Comparison of ENCODE assay signal across 8 cellular contexts in the genomic region with DNA sequence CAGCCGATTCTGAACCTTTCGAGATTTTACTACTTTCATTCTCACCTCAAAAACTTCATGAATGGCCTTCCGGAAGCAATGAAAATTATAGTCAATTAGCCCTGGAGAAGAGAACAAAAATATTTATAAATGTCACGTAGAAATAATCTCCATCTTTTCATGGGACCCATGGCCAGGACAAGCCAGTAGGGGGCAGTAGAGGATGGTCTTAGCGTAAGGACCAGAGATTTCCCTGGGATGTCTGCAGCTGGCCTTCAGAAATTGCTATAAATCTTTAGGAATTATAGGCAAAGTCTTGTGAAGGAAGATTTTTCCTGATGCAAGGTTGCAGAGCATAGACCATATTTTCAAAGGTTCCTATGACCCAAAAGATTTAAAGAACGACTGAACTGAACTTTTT. TPM values are rescaled to one million over a fixed set of nuclear protein-coding genes. Genes with fewer than 3 reads are reported as not detected.
DNase-seq lines count a peak whose midpoint lies in the region; ATAC-seq and TF ChIP-seq lines count a peak whose summit lies in the region.

No MANE protein-coding gene starts in this region.

- H3K79me2 ChIP-seq in OCI-LY3 (ENCODE audit: low read length) (no peaks in the 10 kb centered on the region), parathyroid adenoma (no peaks in the 10 kb centered on the region)

- peak; percentile 78 for TF ChIP-seq CTCF in AG10803 (conservative IDR thresholded peaks at IDR 0.05; ENCODE audit: low read length)
- TF ChIP-seq CTCF in GM20000 (IDR thresholded peaks at IDR 0.05; ENCODE audit: extremely low read depth, missing control alignments) = peak; percentile 77
- TF ChIP-seq CTCF in OCI-LY3 (IDR thresholded peaks at IDR 0.05; ENCODE audit: low read depth, low read length) = peak; percentile 78
- peak; percentile 41 to 76 (median 50) for TF ChIP-seq CTCF in gastroesophageal sphincter (IDR thresholded peaks at IDR 0.05)
- peak; percentile 77 for TF ChIP-seq CTCF in parathyroid adenoma (IDR thresholded peaks at IDR 0.05)

- H3K27me3 ChIP-seq in OCI-LY3 (ENCODE audit: low read depth, low read length) (no peaks in the 10 kb centered on the region), gastroesophageal sphincter (no peaks in the 10 kb centered on the region), parathyroid adenoma (ENCODE audit: control insufficient read depth, insufficient read depth, low read length) (no peaks in the 10 kb centered on the region)

- ATAC-seq in gastroesophageal sphincter = peak; percentile 50
- ATAC-seq in HG03442 (IDR thresholded peaks at IDR 0.05; ENCODE audit: unreplicated experiment) = no peak
- ATAC-seq in HG03520 (IDR thresholded peaks at IDR 0.05; ENCODE audit: unreplicated experiment) = no peak

- peaks cover 17% of the 10 kb centered on the region for H3K4me1 ChIP-seq in OCI-LY3 (ENCODE audit: low read length)
- H3K4me1 ChIP-seq in gastroesophageal sphincter = peaks cover 3 to 24% (median 9%) of the 10 kb centered on the region in 3 donors
- H3K4me1 ChIP-seq in parathyroid adenoma = no peaks in the 10 kb centered on the region

- H3K36me3 ChIP-seq in OCI-LY3 (replicated peaks; ENCODE audit: low read depth, low read length) (no peaks in the 10 kb centered on the region), gastroesophageal sphincter (no peaks in the 10 kb centered on the region), parathyroid adenoma (ENCODE audit: control insufficient read depth, insufficient read depth, low read length) (no peaks in the 10 kb centered on the region)

- TF ChIP-seq POLR2A in gastroesophageal sphincter (IDR thresholded peaks at IDR 0.05) = no peak

- DNase-seq in AG10803 (ENCODE audit: low read depth) (peak; percentile 34), GM20000 (ENCODE audit: low spot score) (peak; percentile 44)
- peak; percentile 10 for DNase-seq in activated T-helper 9 cell treated with anti-CD3 and anti-CD28 coated beads, Interleukin-2, amount 50 U/mL, for 16 hours (ENCODE audit: low read depth)

- H3K4me3 ChIP-seq in AG10803 (ENCODE audit: low read length) (no peak overlapping the region), OCI-LY3 (ENCODE audit: low read length) (0 out of 2 replicates have a peak overlapping the region, but pooled peaks have one; percentile 37), gastroesophageal sphincter (no peak overlapping the region), parathyroid adenoma (ENCODE audit: low read depth, low read length) (no peak overlapping the region)

- WGBS in gastroesophageal sphincter (ENCODE audit: low coverage in 1 of 2), 2 donors = 34 to 40% methylated on average over 6 of the region's 6 CpGs

- H3K27ac ChIP-seq in OCI-LY3 (ENCODE audit: low read length) (no peak overlapping the region), gastroesophageal sphincter (no peak overlapping the region), parathyroid adenoma (no peak overlapping the region)

- H3K9me3 ChIP-seq in OCI-LY3 (ENCODE audit: insufficient read depth, low read length) = no peaks in the 10 kb centered on the region
- H3K9me3 ChIP-seq in gastroesophageal sphincter = no peaks in the 10 kb centered on the region
- H3K9me3 ChIP-seq in parathyroid adenoma (ENCODE audit: control insufficient read depth, low read length) = no peaks in the 10 kb centered on the region

- no peaks in the 10 kb centered on the region for H4K20me1 ChIP-seq in OCI-LY3 (ENCODE audit: insufficient read depth, low read length)

- no peak overlapping the region for H3K9ac ChIP-seq in OCI-LY3 (ENCODE audit: low read length)
- no peak overlapping the region for H3K9ac ChIP-seq in parathyroid adenoma

- peak overlapping the region; percentile 55 for H3K4me2 ChIP-seq in OCI-LY3 (ENCODE audit: low read length)
- no peak overlapping the region for H3K4me2 ChIP-seq in parathyroid adenoma (ENCODE audit: low read length)

- no peak for TF ChIP-seq EP300 in gastroesophageal sphincter (IDR thresholded peaks at IDR 0.05)

- H2AFZ ChIP-seq in OCI-LY3 (ENCODE audit: low read depth, low read length) = no peak overlapping the region
- H2AFZ ChIP-seq in parathyroid adenoma = no peak overlapping the region

RNA-seq across cellular contexts. Expression of a gene that starts 15.6 kb away (rescaled TPM):
- 10 to 100 TPM; 32.7 to 42.9 (median 36.9) TPM for total RNA-seq in gastroesophageal sphincter

RNA-seq across cellular contexts. Expression of a gene that starts 44.0 kb away (rescaled TPM):
- 10 to 100 TPM; 14.8 to 38.5 (median 24.8) TPM for total RNA-seq in gastroesophageal sphincter

RNA-seq across cellular contexts. Expression of a gene that starts 53.0 kb away (rescaled TPM):
- total RNA-seq in gastroesophageal sphincter = 1 to 10 TPM in 1 of 4 donors, under 1 TPM in 1, not detected in 2; 0.30 to 1.3 TPM
